In genomic region chr2:86577817-86578456, GRCh38 we compare ENCODE assay signal across 26 cellular contexts.
"Had no signal": no experiment of that assay in that cellular context is flagged by ENCODE, and none has a peak within 500 bp of the region (broad histone marks: within the 10 kb centered on the region; RNA-seq: fewer than 3 reads in every experiment).

No MANE protein-coding gene starts in this region.

- H3K36me3 ChIP-seq: SJSA1, WERI-Rb-1 had no signal

- DNase-seq: activated CD4-positive, alpha-beta T cell treated with anti-CD3 and anti-CD28 coated beads for 36 hours; activated CD4-positive, alpha-beta T cell treated with anti-CD3 and anti-CD28 coated beads, Interleukin-2, amount 50 U/mL, for 4 hours; activated CD8-positive, alpha-beta memory T cell treated with anti-CD3 and anti-CD28 coated beads, Interleukin-2, amount 50 U/mL, for 48 hours; activated CD8-positive, alpha-beta T cell treated with anti-CD3 and anti-CD28 coated beads, Interleukin-2, amount 10 ng/mL, durations not matched to agents 7 days and 5 days; activated effector memory CD4-positive, alpha-beta T cell treated with anti-CD3 and anti-CD28 coated beads, Interleukin-2, amount 50 U/mL, for 16 hours; activated naive CD4-positive, alpha-beta T cell treated with anti-CD3 and anti-CD28 coated beads for 36 hours; activated T-cell treated with anti-CD3 and anti-CD28 coated beads, Interleukin-2, amount 50 U/mL, for 1 hour; amygdala; Kasumi-1; KBM-7; NCI-H1105 treated with DMSO at 0.1 percent for 48 hours; NCI-H1436 treated with DMSO at 0.1 percent for 48 hours; NCI-H187; NCI-H2081; NCI-H446; NCI-H524; OCI-M1; RPMI8226; T-helper 1 cell; WERI-Rb-1 had no signal

- H3K27ac ChIP-seq: SJSA1, WERI-Rb-1 had no signal

- H3K27me3 Mint-ChIP-seq: activated CD4-positive, alpha-beta T cell treated with anti-CD3 and anti-CD28 coated beads for 36 hours; activated naive CD8-positive, alpha-beta T cell; central memory CD8-positive, alpha-beta T cell had no signal

- H3K27ac Mint-ChIP-seq: activated CD4-positive, alpha-beta T cell treated with anti-CD3 and anti-CD28 coated beads for 36 hours; activated CD8-positive, alpha-beta T cell treated with anti-CD3 and anti-CD28 coated beads, Interleukin-2, amount 10 ng/mL, durations not matched to agents 7 days and 5 days; activated naive CD4-positive, alpha-beta T cell treated with anti-CD3 and anti-CD28 coated beads for 36 hours; activated naive CD8-positive, alpha-beta T cell; brain had no signal

- H3K4me1 ChIP-seq: SJSA1 had no signal

- H3K27me3 ChIP-seq: SJSA1 had no signal

- H3K4me3 Mint-ChIP-seq: activated CD4-positive, alpha-beta T cell treated with anti-CD3 and anti-CD28 coated beads for 36 hours; activated CD8-positive, alpha-beta T cell treated with anti-CD3 and anti-CD28 coated beads, Interleukin-2, amount 10 ng/mL, durations not matched to agents 7 days and 5 days; activated naive CD4-positive, alpha-beta T cell treated with anti-CD3 and anti-CD28 coated beads for 36 hours; activated naive CD8-positive, alpha-beta T cell; brain; central memory CD8-positive, alpha-beta T cell had no signal

- ATAC-seq: activated CD4-positive, alpha-beta T cell treated with anti-CD3 and anti-CD28 coated beads for 36 hours; activated CD8-positive, alpha-beta T cell treated with anti-CD3 and anti-CD28 coated beads, Interleukin-2, amount 10 ng/mL, durations not matched to agents 7 days and 5 days; Panc1; Right ventricle myocardium inferior had no signal

- H3K9me3 ChIP-seq: SJSA1 had no signal

- H3K4me1 Mint-ChIP-seq: activated CD4-positive, alpha-beta T cell treated with anti-CD3 and anti-CD28 coated beads for 36 hours; brain; central memory CD8-positive, alpha-beta T cell had no signal

- H3K4me3 ChIP-seq: SJSA1 had no signal

- H3K9me3 Mint-ChIP-seq: central memory CD8-positive, alpha-beta T cell had no signal

- H3K36me3 Mint-ChIP-seq: activated naive CD8-positive, alpha-beta T cell; brain had no signal
